Comparison of ENCODE assay signal across 8 cellular contexts in genomic region chr15:52466134-52466701, GRCh38.
DNase-seq lines count a peak whose midpoint lies in the region; ATAC-seq and TF ChIP-seq lines count a peak whose summit lies in the region.

No MANE protein-coding gene starts in this region.

- no peaks in the 10 kb centered on the region for H3K36me3 Mint-ChIP-seq in natural killer cell

- TF ChIP-seq CTCF in GM10248 (IDR thresholded peaks at IDR 0.05; ENCODE audit: control extremely low read depth, extremely low read depth, low read depth, missing control alignments) (peak; percentile 48), natural killer cell (IDR thresholded peaks at IDR 0.05) (no peak)

- POLR2A ChIA-PET in GM10248 (lab: Yijun Ruan, JAX), result no interaction called here

- no peaks in the 10 kb centered on the region for H3K9me3 Mint-ChIP-seq in natural killer cell

- peak; percentile 93 for ATAC-seq in GM21360 (IDR thresholded peaks at IDR 0.05; ENCODE audit: unreplicated experiment)
- ATAC-seq in HG03520 (IDR thresholded peaks at IDR 0.05; ENCODE audit: unreplicated experiment), result peak; percentile 92
- peak; percentile 35 to 65 (median 53) for ATAC-seq in natural killer cell

- CTCF ChIA-PET in GM10248 (lab: Yijun Ruan, JAX), result interaction anchor here (1.1 to 2.4 kb wide), 12 partner anchors 8 to 314 kb away, joined by 3 to 12 read pairs (median 4); no protein-coding TSS in a partner anchor

- no peak overlapping the region for H3K4me3 Mint-ChIP-seq in natural killer cell

- peak overlapping the region; percentile 48 to 95 for H3K27ac Mint-ChIP-seq in natural killer cell

- peak; percentile 89 for DNase-seq in GM10248 (ENCODE audit: extremely low spot score)
- peak; percentile 8 for DNase-seq in activated T-helper 1 cell treated with Interleukin-2 at 50 U/mL for 16 hours (ENCODE audit: low read depth)
- no peak for DNase-seq in natural killer cell
- DNase-seq in NCI-H1048 (lab: John Stamatoyannopoulos, UW), result no peak
- no peak for DNase-seq in glomerular visceral epithelial cell (ENCODE audit: extremely low spot score)
- DNase-seq in NCI-H69 (lab: John Stamatoyannopoulos, UW), result no peak

- peaks cover 41 to 45% of the 10 kb centered on the region in 2 donors for H3K4me1 Mint-ChIP-seq in natural killer cell

- intact Hi-C loops in natural killer cell (cut with micrococcal nuclease), result no loop called here

- no peaks in the 10 kb centered on the region for H3K27me3 Mint-ChIP-seq in natural killer cell (ENCODE audit: low read depth in 2 of 2)

Comparison
In these comparisons a context has a peak if more than half of its experiments do, and no peak if none do; other contexts are left out.
1. DNase-seq: peak in GM10248 (single experiment) and activated T-helper 1 cell treated with Interleukin-2 at 50 U/mL for 16 hours (single experiment); none in natural killer cell (single experiment), NCI-H1048 (single experiment), glomerular visceral epithelial cell (single experiment) and NCI-H69 (single experiment).
2. Peak in every context shown above with its lines, with median percentiles within 50 percentile points of each other: ATAC-seq.